Comparison of ENCODE assay signal across 1 cellular context in the genomic region with DNA sequence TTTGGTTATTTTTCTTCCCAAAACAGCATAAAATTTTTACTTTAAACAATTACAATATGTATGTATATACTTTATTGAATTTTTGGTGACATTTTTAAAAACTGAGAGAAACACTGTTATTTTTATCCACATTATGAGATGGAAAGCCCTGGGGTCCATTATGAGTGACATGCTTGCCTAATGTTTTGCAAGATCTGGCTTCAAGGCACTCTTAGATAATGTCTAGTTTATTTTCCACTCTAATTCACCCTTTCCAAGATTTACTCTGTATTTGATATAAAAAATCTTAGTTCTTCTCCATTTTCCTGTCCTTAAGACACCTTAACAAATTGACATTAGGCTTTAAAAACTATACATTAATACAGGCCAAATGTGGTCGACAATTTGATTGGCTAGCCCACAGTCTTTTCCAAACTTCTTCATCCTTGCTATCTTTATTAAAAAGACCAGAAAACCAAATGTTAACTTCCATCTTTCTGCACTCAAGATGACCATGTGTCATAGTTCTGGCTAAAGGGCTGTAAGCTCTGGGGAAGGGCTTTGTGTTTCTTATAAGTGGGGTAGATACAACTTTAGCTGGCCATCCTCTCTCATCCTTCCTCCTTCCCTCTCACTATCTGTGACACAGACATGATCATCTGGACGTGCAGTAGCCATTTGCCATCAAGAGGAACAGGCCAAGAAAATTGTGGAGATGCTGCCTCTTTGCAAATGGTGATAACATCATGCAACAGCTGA.
TF ChIP-seq lines count a peak whose summit lies in the region.

No MANE protein-coding gene starts in this region.

TF ChIP-seq in GM23338, 12 proteins besides CTCF, POLR2A, EP300 and RAD21 (continued from another document):
- TF ChIP-seq, protein P1, sequence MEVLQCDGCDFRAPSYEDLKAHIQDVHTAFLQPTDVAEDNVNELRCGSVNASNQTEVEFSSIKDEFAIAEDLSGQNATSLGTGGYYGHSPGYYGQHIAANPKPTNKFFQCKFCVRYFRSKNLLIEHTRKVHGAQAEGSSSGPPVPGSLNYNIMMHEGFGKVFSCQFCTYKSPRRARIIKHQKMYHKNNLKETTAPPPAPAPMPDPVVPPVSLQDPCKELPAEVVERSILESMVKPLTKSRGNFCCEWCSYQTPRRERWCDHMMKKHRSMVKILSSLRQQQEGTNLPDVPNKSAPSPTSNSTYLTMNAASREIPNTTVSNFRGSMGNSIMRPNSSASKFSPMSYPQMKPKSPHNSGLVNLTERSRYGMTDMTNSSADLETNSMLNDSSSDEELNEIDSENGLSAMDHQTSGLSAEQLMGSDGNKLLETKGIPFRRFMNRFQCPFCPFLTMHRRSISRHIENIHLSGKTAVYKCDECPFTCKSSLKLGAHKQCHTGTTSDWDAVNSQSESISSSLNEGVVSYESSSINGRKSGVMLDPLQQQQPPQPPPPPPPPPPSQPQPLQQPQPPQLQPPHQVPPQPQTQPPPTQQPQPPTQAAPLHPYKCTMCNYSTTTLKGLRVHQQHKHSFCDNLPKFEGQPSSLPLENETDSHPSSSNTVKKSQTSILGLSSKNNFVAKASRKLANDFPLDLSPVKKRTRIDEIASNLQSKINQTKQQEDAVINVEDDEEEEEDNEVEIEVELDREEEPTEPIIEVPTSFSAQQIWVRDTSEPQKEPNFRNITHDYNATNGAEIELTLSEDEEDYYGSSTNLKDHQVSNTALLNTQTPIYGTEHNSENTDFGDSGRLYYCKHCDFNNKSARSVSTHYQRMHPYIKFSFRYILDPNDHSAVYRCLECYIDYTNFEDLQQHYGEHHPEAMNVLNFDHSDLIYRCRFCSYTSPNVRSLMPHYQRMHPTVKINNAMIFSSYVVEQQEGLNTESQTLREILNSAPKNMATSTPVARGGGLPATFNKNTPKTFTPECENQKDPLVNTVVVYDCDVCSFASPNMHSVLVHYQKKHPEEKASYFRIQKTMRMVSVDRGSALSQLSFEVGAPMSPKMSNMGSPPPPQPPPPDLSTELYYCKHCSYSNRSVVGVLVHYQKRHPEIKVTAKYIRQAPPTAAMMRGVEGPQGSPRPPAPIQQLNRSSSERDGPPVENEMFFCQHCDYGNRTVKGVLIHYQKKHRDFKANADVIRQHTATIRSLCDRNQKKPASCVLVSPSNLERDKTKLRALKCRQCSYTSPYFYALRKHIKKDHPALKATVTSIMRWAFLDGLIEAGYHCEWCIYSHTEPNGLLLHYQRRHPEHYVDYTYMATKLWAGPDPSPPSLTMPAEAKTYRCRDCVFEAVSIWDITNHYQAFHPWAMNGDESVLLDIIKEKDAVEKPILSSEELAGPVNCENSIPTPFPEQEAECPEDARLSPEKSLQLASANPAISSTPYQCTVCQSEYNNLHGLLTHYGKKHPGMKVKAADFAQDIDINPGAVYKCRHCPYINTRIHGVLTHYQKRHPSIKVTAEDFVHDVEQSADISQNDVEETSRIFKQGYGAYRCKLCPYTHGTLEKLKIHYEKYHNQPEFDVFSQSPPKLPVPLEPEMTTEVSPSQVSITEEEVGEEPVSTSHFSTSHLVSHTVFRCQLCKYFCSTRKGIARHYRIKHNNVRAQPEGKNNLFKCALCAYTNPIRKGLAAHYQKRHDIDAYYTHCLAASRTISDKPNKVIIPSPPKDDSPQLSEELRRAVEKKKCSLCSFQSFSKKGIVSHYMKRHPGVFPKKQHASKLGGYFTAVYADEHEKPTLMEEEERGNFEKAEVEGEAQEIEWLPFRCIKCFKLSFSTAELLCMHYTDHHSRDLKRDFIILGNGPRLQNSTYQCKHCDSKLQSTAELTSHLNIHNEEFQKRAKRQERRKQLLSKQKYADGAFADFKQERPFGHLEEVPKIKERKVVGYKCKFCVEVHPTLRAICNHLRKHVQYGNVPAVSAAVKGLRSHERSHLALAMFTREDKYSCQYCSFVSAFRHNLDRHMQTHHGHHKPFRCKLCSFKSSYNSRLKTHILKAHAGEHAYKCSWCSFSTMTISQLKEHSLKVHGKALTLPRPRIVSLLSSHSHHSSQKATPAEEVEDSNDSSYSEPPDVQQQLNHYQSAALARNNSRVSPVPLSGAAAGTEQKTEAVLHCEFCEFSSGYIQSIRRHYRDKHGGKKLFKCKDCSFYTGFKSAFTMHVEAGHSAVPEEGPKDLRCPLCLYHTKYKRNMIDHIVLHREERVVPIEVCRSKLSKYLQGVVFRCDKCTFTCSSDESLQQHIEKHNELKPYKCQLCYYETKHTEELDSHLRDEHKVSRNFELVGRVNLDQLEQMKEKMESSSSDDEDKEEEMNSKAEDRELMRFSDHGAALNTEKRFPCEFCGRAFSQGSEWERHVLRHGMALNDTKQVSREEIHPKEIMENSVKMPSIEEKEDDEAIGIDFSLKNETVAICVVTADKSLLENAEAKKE (CRISPR knock-in tag; IDR thresholded peaks at IDR 0.05) = no peak
- TF ChIP-seq, protein P2, sequence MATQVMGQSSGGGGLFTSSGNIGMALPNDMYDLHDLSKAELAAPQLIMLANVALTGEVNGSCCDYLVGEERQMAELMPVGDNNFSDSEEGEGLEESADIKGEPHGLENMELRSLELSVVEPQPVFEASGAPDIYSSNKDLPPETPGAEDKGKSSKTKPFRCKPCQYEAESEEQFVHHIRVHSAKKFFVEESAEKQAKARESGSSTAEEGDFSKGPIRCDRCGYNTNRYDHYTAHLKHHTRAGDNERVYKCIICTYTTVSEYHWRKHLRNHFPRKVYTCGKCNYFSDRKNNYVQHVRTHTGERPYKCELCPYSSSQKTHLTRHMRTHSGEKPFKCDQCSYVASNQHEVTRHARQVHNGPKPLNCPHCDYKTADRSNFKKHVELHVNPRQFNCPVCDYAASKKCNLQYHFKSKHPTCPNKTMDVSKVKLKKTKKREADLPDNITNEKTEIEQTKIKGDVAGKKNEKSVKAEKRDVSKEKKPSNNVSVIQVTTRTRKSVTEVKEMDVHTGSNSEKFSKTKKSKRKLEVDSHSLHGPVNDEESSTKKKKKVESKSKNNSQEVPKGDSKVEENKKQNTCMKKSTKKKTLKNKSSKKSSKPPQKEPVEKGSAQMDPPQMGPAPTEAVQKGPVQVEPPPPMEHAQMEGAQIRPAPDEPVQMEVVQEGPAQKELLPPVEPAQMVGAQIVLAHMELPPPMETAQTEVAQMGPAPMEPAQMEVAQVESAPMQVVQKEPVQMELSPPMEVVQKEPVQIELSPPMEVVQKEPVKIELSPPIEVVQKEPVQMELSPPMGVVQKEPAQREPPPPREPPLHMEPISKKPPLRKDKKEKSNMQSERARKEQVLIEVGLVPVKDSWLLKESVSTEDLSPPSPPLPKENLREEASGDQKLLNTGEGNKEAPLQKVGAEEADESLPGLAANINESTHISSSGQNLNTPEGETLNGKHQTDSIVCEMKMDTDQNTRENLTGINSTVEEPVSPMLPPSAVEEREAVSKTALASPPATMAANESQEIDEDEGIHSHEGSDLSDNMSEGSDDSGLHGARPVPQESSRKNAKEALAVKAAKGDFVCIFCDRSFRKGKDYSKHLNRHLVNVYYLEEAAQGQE (IDR thresholded peaks at IDR 0.05; ENCODE audit: unreplicated experiment) = no peak
- TF ChIP-seq NANOG (IDR thresholded peaks at IDR 0.05; ENCODE audit: borderline replicate concordance) = no peak
